ENCODE assay signal across 2 cellular contexts in the genomic region with DNA sequence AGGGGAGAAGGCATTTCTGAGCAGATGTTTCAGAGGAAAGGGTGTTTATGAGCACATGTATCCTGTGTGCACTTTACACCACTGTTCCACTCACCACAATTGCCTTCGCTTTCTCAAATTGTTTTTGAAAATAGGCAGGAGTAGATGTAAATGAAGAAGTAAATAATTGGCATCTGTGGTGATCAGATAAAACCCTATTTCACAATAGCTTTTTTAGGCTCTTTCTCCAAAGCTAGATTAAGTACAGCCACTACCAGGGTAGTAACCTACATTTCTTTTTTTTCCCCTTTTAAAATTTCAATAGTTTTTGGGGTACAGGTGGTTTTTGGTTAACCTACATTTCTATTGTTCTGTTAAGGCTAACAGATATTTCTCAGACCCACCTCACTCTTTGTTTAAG.
A peak's percentile ranks its signal among the peaks of the same experiment; 100 is the strongest.
TF ChIP-seq lines count a peak whose summit lies in the region.

No MANE protein-coding gene starts in this region.

TF ChIP-seq in HepG2, 621 proteins besides CTCF, POLR2A, EP300 and RAD21:
- TF ChIP-seq, protein P1, sequence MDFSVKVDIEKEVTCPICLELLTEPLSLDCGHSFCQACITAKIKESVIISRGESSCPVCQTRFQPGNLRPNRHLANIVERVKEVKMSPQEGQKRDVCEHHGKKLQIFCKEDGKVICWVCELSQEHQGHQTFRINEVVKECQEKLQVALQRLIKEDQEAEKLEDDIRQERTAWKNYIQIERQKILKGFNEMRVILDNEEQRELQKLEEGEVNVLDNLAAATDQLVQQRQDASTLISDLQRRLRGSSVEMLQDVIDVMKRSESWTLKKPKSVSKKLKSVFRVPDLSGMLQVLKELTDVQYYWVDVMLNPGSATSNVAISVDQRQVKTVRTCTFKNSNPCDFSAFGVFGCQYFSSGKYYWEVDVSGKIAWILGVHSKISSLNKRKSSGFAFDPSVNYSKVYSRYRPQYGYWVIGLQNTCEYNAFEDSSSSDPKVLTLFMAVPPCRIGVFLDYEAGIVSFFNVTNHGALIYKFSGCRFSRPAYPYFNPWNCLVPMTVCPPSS (IDR thresholded peaks at IDR 0.05): no peak
- TF ChIP-seq, protein P2, sequence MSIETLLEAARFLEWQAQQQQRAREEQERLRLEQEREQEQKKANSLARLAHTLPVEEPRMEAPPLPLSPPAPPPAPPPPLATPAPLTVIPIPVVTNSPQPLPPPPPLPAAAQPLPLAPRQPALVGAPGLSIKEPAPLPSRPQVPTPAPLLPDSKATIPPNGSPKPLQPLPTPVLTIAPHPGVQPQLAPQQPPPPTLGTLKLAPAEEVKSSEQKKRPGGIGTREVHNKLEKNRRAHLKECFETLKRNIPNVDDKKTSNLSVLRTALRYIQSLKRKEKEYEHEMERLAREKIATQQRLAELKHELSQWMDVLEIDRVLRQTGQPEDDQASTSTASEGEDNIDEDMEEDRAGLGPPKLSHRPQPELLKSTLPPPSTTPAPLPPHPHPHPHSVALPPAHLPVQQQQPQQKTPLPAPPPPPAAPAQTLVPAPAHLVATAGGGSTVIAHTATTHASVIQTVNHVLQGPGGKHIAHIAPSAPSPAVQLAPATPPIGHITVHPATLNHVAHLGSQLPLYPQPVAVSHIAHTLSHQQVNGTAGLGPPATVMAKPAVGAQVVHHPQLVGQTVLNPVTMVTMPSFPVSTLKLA (IDR thresholded peaks at IDR 0.05): peak; percentile 32; the same call in 1 of the 2 replicates
- TF ChIP-seq CEBPB (IDR thresholded peaks at IDR 0.05; ENCODE audit: borderline replicate concordance, low read depth, low read length): peak; percentile 55
TF ChIP-seq in HepG2: peak in this region for 2.

TF ChIP-seq in K562, 482 proteins besides CTCF, POLR2A, EP300 and RAD21:
- TF ChIP-seq SNIP1 (IDR thresholded peaks at IDR 0.05; ENCODE audit: low read depth): no peak
- no peak for TF ChIP-seq CEBPG (CRISPR knock-in tag; IDR thresholded peaks at IDR 0.05)
- peak; percentile 11 to 56; a peak in 2 of 4 replicates for TF ChIP-seq CEBPG (tag; conservative IDR thresholded peaks at IDR 0.05 in 1 of 2, IDR thresholded peaks at IDR 0.05 in 1 of 2)
- no peak for TF ChIP-seq SREBF2 (CRISPR knock-in tag; IDR thresholded peaks at IDR 0.05)
- TF ChIP-seq CEBPB (tag; IDR thresholded peaks at IDR 0.05): peak; percentile 63
